35 cellular contexts compared by ENCODE assay signal in the genomic region with DNA sequence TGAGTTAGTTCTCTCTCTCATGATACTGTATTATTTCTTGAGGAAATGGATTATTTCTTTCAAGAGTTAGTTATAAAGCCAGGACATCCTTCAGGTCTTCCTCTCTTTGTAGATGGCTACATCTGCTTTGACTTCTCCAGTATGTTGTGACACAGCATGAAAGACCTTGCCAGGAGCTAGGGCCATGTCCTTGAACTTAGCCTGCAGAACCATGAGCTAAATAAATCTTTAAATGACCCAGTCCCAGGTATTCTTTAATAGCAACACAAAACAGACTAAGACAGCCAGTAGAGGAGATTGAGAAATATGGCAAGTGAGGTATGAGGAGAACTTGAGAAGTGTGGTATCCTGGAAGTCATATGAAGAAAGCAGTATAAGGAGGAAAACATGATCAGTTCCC.
"Had no signal": no experiment of that assay in that cellular context is flagged by ENCODE, and none has a peak within 500 bp of the region (broad histone marks: within the 10 kb centered on the region; RNA-seq: fewer than 3 reads in every experiment).

No MANE protein-coding gene starts in this region.

- H3K4me3 ChIP-seq: MG63 had no signal

- DNase-seq: Karpas-422, Kasumi-1, KBM-7, KG1, MG63, MM.1S, MV-4-11, NCI-H1048, NCI-H1092, NCI-H1092 treated with DMSO at 0.1 percent for 48 hours, NCI-H1105, NCI-H1105 treated with DMSO at 0.1 percent for 48 hours, NCI-H1417, NCI-H1417 treated with DMSO at 0.1 percent for 48 hours, NCI-H1436, NCI-H1436 treated with DMSO at 0.1 percent for 48 hours, NCI-H146, NCI-H1694, NCI-H1694 treated with DMSO at 0.1 percent for 48 hours, NCI-H187, NCI-H187 treated with DMSO at 0.1 percent for 48 hours, NCI-H1930, NCI-H2029, NCI-H2029 treated with DMSO at 0.1 percent for 48 hours, NCI-H2081 treated with DMSO at 0.1 percent for 48 hours, NCI-H2107, NCI-H2171, NCI-H2171 treated with DMSO at 0.1 percent for 48 hours, NCI-H2227 treated with DMSO at 0.1 percent for 48 hours, NCI-H226, NCI-H345, NCI-H446, NCI-H446 treated with DMSO at 0.1 percent for 48 hours, NCI-H510A had no signal

- H3K36me3 ChIP-seq: MG63 had no signal

- H3K9me3 ChIP-seq: MG63 had no signal

- H3K27me3 ChIP-seq: MG63 had no signal

- H3K27ac ChIP-seq: KMS-11 had no signal
